Comparison of ENCODE assay signal across 23 cellular contexts in the genomic region with DNA sequence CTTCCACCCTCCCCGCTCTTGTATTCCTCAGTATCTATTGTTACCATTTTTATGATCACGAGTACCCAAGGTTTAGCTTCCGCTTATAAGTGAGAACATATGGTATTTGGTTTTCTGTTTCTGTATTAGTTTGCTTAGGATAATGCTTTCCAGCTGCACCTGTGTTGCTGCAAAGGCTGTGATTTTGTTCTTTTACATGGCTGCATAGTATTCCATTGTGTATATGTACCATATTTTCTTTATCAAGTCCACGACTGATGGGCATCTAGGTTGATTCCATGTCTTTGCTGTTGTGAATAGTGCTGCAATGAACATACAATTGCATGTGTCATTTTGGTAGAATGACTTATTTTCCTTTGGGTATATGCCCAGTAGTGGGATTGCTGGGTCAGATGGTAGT.
A peak's percentile ranks its signal among the peaks of the same experiment; 100 is the strongest.
DNase-seq lines count a peak whose midpoint lies in the region; ATAC-seq, FAIRE-seq and TF ChIP-seq lines count a peak whose summit lies in the region.
"Had no signal": no experiment of that assay in that cellular context is flagged by ENCODE, and none has a peak within 500 bp of the region (broad histone marks: within the 10 kb centered on the region; RNA-seq: fewer than 3 reads in every experiment).

No MANE protein-coding gene starts in this region.

- intact Hi-C loops in HepG2 (cut with micrococcal nuclease; ENCODE audit: unreplicated experiment) (no loop called here), right lobe of liver (cut with DNase I) (no loop called here)
- intact Hi-C loops in activated CD8-positive, alpha-beta T cell treated with anti-CD3 and anti-CD28 coated beads for 36 hours (cut with micrococcal nuclease), result no loop called here

- no peaks in the 10 kb centered on the region for H3K9me3 ChIP-seq in HepG2 (ENCODE audit: low read length)
- H3K9me3 ChIP-seq in right lobe of liver, result no peaks in the 10 kb centered on the region
- H3K9me3 ChIP-seq in H1 (ENCODE audit: insufficient read depth in 2 of 2, low read depth in 1 of 2, low read length in 1 of 2), result no peaks in the 10 kb centered on the region
- H3K9me3 ChIP-seq: BE2C, BLaER1 had no signal

- POLR2A ChIA-PET in HepG2 (lab: Yijun Ruan, JAX) (no interaction called here), H1 (lab: Charles Lee; ENCODE audit: partially characterized antibody) (no interaction called here)
- POLR2A ChIA-PET in activated CD8-positive, alpha-beta T cell treated with anti-CD3 and anti-CD28 coated beads for 36 hours (lab: Charles Lee), result no interaction called here

- no peaks in the 10 kb centered on the region for H3K36me3 Mint-ChIP-seq in activated CD8-positive, alpha-beta T cell treated with anti-CD3 and anti-CD28 coated beads for 36 hours (ENCODE audit: low read depth)
- H3K36me3 Mint-ChIP-seq: CD14-positive monocyte; CD4-positive, alpha-beta memory T cell; CD4-positive, CD25-positive, alpha-beta regulatory T cell; CD8-positive, alpha-beta memory T cell had no signal

- H3K27ac ChIP-seq in HepG2 (ENCODE audit: extremely low read length, insufficient read depth, low read length) (no peak overlapping the region), right lobe of liver (no peak overlapping the region), H1 (ENCODE audit: low read depth, low read length) (no peak overlapping the region)
- H3K27ac ChIP-seq: BLaER1 had no signal

- no peak overlapping the region for H3K4me3 Mint-ChIP-seq in activated CD8-positive, alpha-beta T cell treated with anti-CD3 and anti-CD28 coated beads for 36 hours
- H3K4me3 Mint-ChIP-seq: CD14-positive monocyte; CD4-positive, alpha-beta memory T cell; CD4-positive, CD25-positive, alpha-beta regulatory T cell; CD8-positive, alpha-beta memory T cell had no signal

- no peaks in the 10 kb centered on the region for H3K79me2 ChIP-seq in HepG2 (ENCODE audit: insufficient read depth, low read length)
- no peaks in the 10 kb centered on the region for H3K79me2 ChIP-seq in H1 (ENCODE audit: control insufficient read depth in 1 of 2, insufficient read depth in 2 of 2, low read length in 2 of 2)

- H3K9ac ChIP-seq in HepG2 (ENCODE audit: insufficient read depth, low read depth, low read length) (no peak overlapping the region), H1 (replicated peaks in 1 of 4; ENCODE audit: extremely low read depth in 1 of 4, low read depth in 3 of 4, low read length in 3 of 4) (no peak overlapping the region)
- H3K9ac ChIP-seq: BLaER1 had no signal

- TF ChIP-seq CTCF in HepG2 (CRISPR knock-in tag; IDR thresholded peaks at IDR 0.05), result no peak
- TF ChIP-seq CTCF in right lobe of liver (IDR thresholded peaks at IDR 0.05), result no peak
- no peak for TF ChIP-seq CTCF in H1 (IDR thresholded peaks at IDR 0.05; ENCODE audit: control extremely low read depth in 1 of 3, insufficient read depth in 1 of 3, low read depth in 1 of 3, low read length in 3 of 3)
- no peak for TF ChIP-seq CTCF in activated CD8-positive, alpha-beta T cell treated with anti-CD3 and anti-CD28 coated beads for 36 hours (IDR thresholded peaks at IDR 0.05)

- peaks cover 3% of the 10 kb centered on the region for H3K9me3 Mint-ChIP-seq in activated CD8-positive, alpha-beta T cell treated with anti-CD3 and anti-CD28 coated beads for 36 hours

- H3K36me3 ChIP-seq in HepG2 (replicated peaks in 1 of 2; ENCODE audit: control insufficient read depth in 1 of 2, insufficient read depth in 2 of 2, low read length in 2 of 2) (no peaks in the 10 kb centered on the region), right lobe of liver (no peaks in the 10 kb centered on the region), H1 (ENCODE audit: control insufficient read depth in 2 of 4, insufficient read depth in 4 of 4, low read length in 3 of 4) (no peaks in the 10 kb centered on the region)
- H3K36me3 ChIP-seq: BE2C, BLaER1 had no signal

- no peak overlapping the region for H3K4me2 ChIP-seq in HepG2 (ENCODE audit: low read depth, low read length)
- H3K4me2 ChIP-seq in H1 (ENCODE audit: insufficient read depth in 1 of 2, low read depth in 2 of 2, low read length in 2 of 2), result no peak overlapping the region
- H3K4me2 ChIP-seq: BLaER1 had no signal

- WGBS in HepG2 (ENCODE audit: low lambda C conversion rate), result 42% methylated on average over 4 of the region's 4 CpGs
- WGBS in right lobe of liver (ENCODE audit: insufficient coverage, low coverage, low lambda C conversion rate, missing lambda C conversion rate), result 72% methylated on average over 4 of the region's 4 CpGs
- 90% methylated on average over 4 of the region's 4 CpGs; no CpG with 5 or more reads in 1 of the 2 experiments for WGBS in H1 (ENCODE audit: extremely low coverage in 1 of 2, insufficient coverage in 1 of 2, insufficient read length in 1 of 2, insufficient replicate concordance in 2 of 2, low coverage in 1 of 2, low lambda C conversion rate in 2 of 2, missing lambda C conversion rate in 1 of 2), 2 experiments

- no peak overlapping the region for H2BK20ac ChIP-seq in H1 (ENCODE audit: low read length)

- no peaks in the 10 kb centered on the region for H3K23me2 ChIP-seq in H1 (ENCODE audit: low read depth, low read length)

- no TSS peak for BruUV-seq in HepG2 (replicated peaks; lab: Mats Ljungman, UMichigan)

- FAIRE-seq in HepG2 (lab: Jason Lieb, UNC) (no peak), HTR-8/SVneo (lab: Jason Lieb, UNC) (peak; percentile 9), H1 (lab: Jason Lieb, UNC) (no peak)
- FAIRE-seq: G401.6, GM12891, GM19239 had no signal

- ATAC-seq in HepG2, result no peak
- no peak for ATAC-seq in right lobe of liver
- ATAC-seq in activated CD8-positive, alpha-beta T cell treated with anti-CD3 and anti-CD28 coated beads for 36 hours, result no peak

- H4K20me1 ChIP-seq in HepG2 (ENCODE audit: insufficient read depth, low read length) (no peaks in the 10 kb centered on the region), H1 (replicated peaks in 1 of 2; ENCODE audit: control insufficient read depth in 1 of 2, insufficient read depth in 2 of 2, low read length in 2 of 2) (no peaks in the 10 kb centered on the region)
- H4K20me1 ChIP-seq: BLaER1 had no signal

- H2AFZ ChIP-seq in HepG2 (ENCODE audit: low read length), result no peak overlapping the region
- no peak overlapping the region for H2AFZ ChIP-seq in H1 (ENCODE audit: low read length)

- H3K4me3 ChIP-seq in HepG2 (replicated peaks in 1 of 3; ENCODE audit: insufficient read depth in 1 of 3, low read depth in 2 of 3, low read length in 3 of 3), result no peak overlapping the region
- no peak overlapping the region for H3K4me3 ChIP-seq in right lobe of liver
- H3K4me3 ChIP-seq in H1 (ENCODE audit: extremely low read depth in 1 of 4, insufficient read depth in 2 of 4, low read depth in 3 of 4, low read length in 4 of 4), result no peak overlapping the region
- H3K4me3 ChIP-seq: BLaER1 had no signal

- no peak overlapping the region for H4K8ac ChIP-seq in H1 (ENCODE audit: extremely low read depth, insufficient read depth, low read length)

- H3K27ac Mint-ChIP-seq in activated CD8-positive, alpha-beta T cell treated with anti-CD3 and anti-CD28 coated beads for 36 hours, result no peak overlapping the region
- H3K27ac Mint-ChIP-seq: CD14-positive monocyte; CD4-positive, alpha-beta memory T cell; CD4-positive, CD25-positive, alpha-beta regulatory T cell; CD8-positive, alpha-beta memory T cell had no signal

- H4K5ac ChIP-seq in H1 (ENCODE audit: insufficient read length, low read depth, low read length), result no peak overlapping the region

- H3K4ac ChIP-seq in H1 (replicated peaks; ENCODE audit: insufficient read length, low read depth, low read length), result no peak overlapping the region

- TF ChIP-seq RAD21 in HepG2 (CRISPR knock-in tag; IDR thresholded peaks at IDR 0.05) (no peak), H1 (IDR thresholded peaks at IDR 0.05 in 1 of 2, conservative IDR thresholded peaks at IDR 0.05 in 1 of 2; ENCODE audit: low read depth in 2 of 2, low read length in 2 of 2) (no peak)

- H2BK5ac ChIP-seq in H1 (ENCODE audit: low read depth, low read length), result no peak overlapping the region

- in situ Hi-C loops in HepG2 (cut with HindIII; ENCODE audit: extremely low pct_ligation_motif_present, low pct_unique_long_range_greater_than_20kb), result no loop called here

- H3K23ac ChIP-seq in H1 (ENCODE audit: insufficient read length), result no peak overlapping the region

- peaks cover 6% of the 10 kb centered on the region for H3K27me3 Mint-ChIP-seq in activated CD8-positive, alpha-beta T cell treated with anti-CD3 and anti-CD28 coated beads for 36 hours

- H3K4me1 Mint-ChIP-seq in activated CD8-positive, alpha-beta T cell treated with anti-CD3 and anti-CD28 coated beads for 36 hours (ENCODE audit: low read depth), result no peaks in the 10 kb centered on the region
- H3K4me1 Mint-ChIP-seq: CD14-positive monocyte; CD4-positive, alpha-beta memory T cell; CD4-positive, CD25-positive, alpha-beta regulatory T cell; CD8-positive, alpha-beta memory T cell had no signal

- CTCF ChIA-PET in HepG2 (lab: Yijun Ruan, JAX; ENCODE audit: low intra/inter-chr PET ratio, low total read pairs) (no interaction called here), H1 (lab: Charles Lee; ENCODE audit: partially characterized antibody) (no interaction called here)
- CTCF ChIA-PET in activated CD8-positive, alpha-beta T cell treated with anti-CD3 and anti-CD28 coated beads for 36 hours (lab: Charles Lee), result no interaction called here

- no peak overlapping the region for H3K56ac ChIP-seq in H1 (replicated peaks; ENCODE audit: insufficient read length, low read depth, low read length)

- H3K4me1 ChIP-seq in HepG2 (ENCODE audit: insufficient read depth, low read length) (no peaks in the 10 kb centered on the region), right lobe of liver (no peaks in the 10 kb centered on the region), H1 (replicated peaks in 1 of 4; ENCODE audit: control insufficient read depth in 3 of 4, insufficient read depth in 4 of 4, low read length in 3 of 4) (no peaks in the 10 kb centered on the region)
- H3K4me1 ChIP-seq: BE2C, BLaER1 had no signal

- TF ChIP-seq POLR2A in HepG2 (IDR thresholded peaks at IDR 0.05; ENCODE audit: insufficient read depth in 1 of 2, low read depth in 2 of 2, low read length in 2 of 2), result no peak
- TF ChIP-seq POLR2A in right lobe of liver (IDR thresholded peaks at IDR 0.05), result no peak
- no peak for TF ChIP-seq POLR2A in H1 (IDR thresholded peaks at IDR 0.05; ENCODE audit: control extremely low read depth in 1 of 2, low read depth in 2 of 2, low read length in 2 of 2)

- no peaks in the 10 kb centered on the region; a peak in 1 of 5 replicates for H3K27me3 ChIP-seq in HepG2 (ENCODE audit: control insufficient read depth in 1 of 2, insufficient read depth in 2 of 2, low read length in 2 of 2)
- H3K27me3 ChIP-seq in right lobe of liver, result no peaks in the 10 kb centered on the region
- H3K27me3 ChIP-seq in H1 (replicated peaks in 1 of 4; ENCODE audit: control insufficient read depth in 3 of 4, extremely low read depth in 1 of 4, insufficient read depth in 3 of 4, low read length in 3 of 4), result no peaks in the 10 kb centered on the region
- H3K27me3 ChIP-seq: BLaER1 had no signal

- H2BK120ac ChIP-seq in H1 (replicated peaks; ENCODE audit: low read depth, low read length), result no peak overlapping the region

- no peak overlapping the region for H2AK5ac ChIP-seq in H1 (ENCODE audit: low read depth, low read length)

- no peak for TF ChIP-seq EP300 in HepG2 (IDR thresholded peaks at IDR 0.05; ENCODE audit: low read depth in 2 of 2, low read length in 2 of 2)
- no peak for TF ChIP-seq EP300 in HepG2 (CRISPR knock-in tag; IDR thresholded peaks at IDR 0.05; ENCODE audit: borderline replicate concordance)
- no peak for TF ChIP-seq EP300 in H1 (IDR thresholded peaks at IDR 0.05; ENCODE audit: borderline replicate concordance in 1 of 2, low read depth in 2 of 2, low read length in 2 of 2)

- H4K91ac ChIP-seq in H1 (replicated peaks; ENCODE audit: insufficient read length, low read length), result no peak overlapping the region

- DNase-seq in HepG2 (ENCODE audit: low spot score) (no peak), right lobe of liver (no peak), HTR-8/SVneo (ENCODE audit: insufficient read length, low spot score) (no peak), H1 (ENCODE audit: low read depth in 1 of 2, low spot score in 2 of 2) (no peak), glomerular visceral epithelial cell (ENCODE audit: extremely low spot score) (no peak), DMS153 treated with DMSO at 0.1 percent for 48 hours (lab: John Stamatoyannopoulos, UW; ENCODE audit: unreplicated experiment) (no peak)
- DNase-seq in activated CD8-positive, alpha-beta T cell treated with anti-CD3 and anti-CD28 coated beads for 36 hours, result no peak
- DNase-seq: 8988T; ACHN; BE2C; C1 segment of cervical spinal cord; CD4-positive, alpha-beta memory T cell; CD4-positive, CD25-positive, alpha-beta regulatory T cell; CD8-positive, alpha-beta memory T cell; COR-L47; DMS153; DMS79 treated with DMSO at 0.1 percent for 48 hours; GF-D8 had no signal

- no peak overlapping the region for H2BK15ac ChIP-seq in H1 (ENCODE audit: low read length)

- H2BK12ac ChIP-seq in H1 (ENCODE audit: low read depth, low read length), result no peak overlapping the region

- H3K14ac ChIP-seq in H1 (ENCODE audit: insufficient read length), result no peak overlapping the region

- H3K79me1 ChIP-seq in H1 (ENCODE audit: low read depth, low read length), result no peaks in the 10 kb centered on the region

- no peak overlapping the region for H3K18ac ChIP-seq in H1 (ENCODE audit: extremely low read depth, low read length)
